8 cellular contexts compared by ENCODE assay signal in the genomic region with DNA sequence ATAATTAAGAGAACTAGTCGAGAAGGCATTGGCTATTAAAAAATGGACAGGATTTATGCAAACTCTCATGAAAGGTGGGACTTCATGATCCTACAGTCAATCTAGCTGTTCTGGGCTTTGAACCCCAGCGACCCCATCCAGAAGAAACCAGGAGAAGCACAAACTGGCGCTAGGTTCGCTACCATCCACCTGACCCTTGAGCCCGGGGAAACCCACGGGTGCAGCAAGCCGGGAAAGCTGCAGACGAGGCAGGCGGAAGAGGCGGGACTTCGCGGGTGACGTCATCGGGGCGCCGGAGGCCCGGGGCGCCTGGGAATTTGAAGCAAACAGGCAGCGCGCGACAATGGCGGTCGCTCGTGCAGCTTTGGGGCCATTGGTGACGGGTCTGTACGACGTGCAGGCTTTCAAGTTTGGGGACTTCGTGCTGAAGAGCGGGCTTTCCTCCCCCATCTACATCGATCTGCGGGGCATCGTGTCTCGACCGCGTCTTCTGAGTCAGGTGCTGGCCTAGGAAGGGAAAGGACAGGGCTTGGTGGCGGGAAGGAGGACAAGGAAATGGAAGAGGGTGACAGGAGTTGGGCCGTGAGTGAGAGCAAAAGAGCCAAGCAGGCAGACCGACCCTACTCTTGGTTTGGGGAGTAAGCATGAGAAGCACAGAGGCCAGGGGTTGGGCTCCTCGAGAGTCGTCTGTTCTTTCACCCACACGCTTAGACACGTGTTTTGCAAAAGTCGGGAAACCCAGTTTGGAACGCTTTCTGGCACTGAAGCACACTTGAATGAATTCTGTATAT. TPM values are rescaled to one million over a fixed set of nuclear protein-coding genes. Genes with fewer than 3 reads are reported as not detected.
DNase-seq lines count a peak whose midpoint lies in the region; ATAC-seq lines count a peak whose summit lies in the region.

Gene UMPS (plus strand): TSS at position 324 of the 791 bp plus-strand sequence. CDS start 20 bp downstream, at position 344.

- H3K27me3 ChIP-seq in esophagus (ENCODE audit: control insufficient read depth in 1 of 2, insufficient read depth in 2 of 2, low read length in 2 of 2) (no peaks in the 10 kb centered on the region), mucosa of stomach (ENCODE audit: control insufficient read depth, insufficient read depth, low read length) (peaks cover 4% of the 10 kb centered on the region)

- peak within 1 kb of the TSS; percentile 96 for H3K9ac ChIP-seq in mucosa of stomach (ENCODE audit: low read length)

- DNase-seq in DMS 273 treated with DMSO at 0.1 percent for 48 hours (lab: John Stamatoyannopoulos, UW) = peak; percentile 84
- peak; percentile 92 for DNase-seq in OCI-M1 (lab: John Stamatoyannopoulos, UW)
- DNase-seq in activated T-cell treated with anti-CD3 and anti-CD28 coated beads for 48 hours (ENCODE audit: low read depth) = peak; percentile 93
- DNase-seq in stimulated activated CD8-positive, alpha-beta memory T cell treated with anti-CD3 and anti-CD28 coated beads, Interleukin-7, amount 100 ng/mL, for 1 hour (ENCODE audit: low read depth in 2 of 2) = peak; percentile 81 to 88

- peaks cover 0 to 2% of the 10 kb centered on the region in 2 donors for H3K36me3 ChIP-seq in esophagus (ENCODE audit: control insufficient read depth in 2 of 2, insufficient read depth in 2 of 2, low read length in 1 of 2)
- no peaks in the 10 kb centered on the region for H3K36me3 ChIP-seq in mucosa of stomach (ENCODE audit: control insufficient read depth, insufficient read depth, low read length)

- peak within 1 kb of the TSS; percentile 92 to 100 (median 100) for H3K4me3 Mint-ChIP-seq in IgD-negative memory B cell

- H3K4me1 ChIP-seq in esophagus (ENCODE audit: control insufficient read depth in 2 of 2, insufficient read depth in 2 of 2, low read length in 1 of 2) (peaks cover 2 to 4% of the 10 kb centered on the region in 2 donors), mucosa of stomach (ENCODE audit: control insufficient read depth, insufficient read depth, low read length) (no peaks in the 10 kb centered on the region)

- peaks cover 5% of the 10 kb centered on the region for H3K27me3 Mint-ChIP-seq in IgD-negative memory B cell

- peak within 1 kb of the TSS; percentile 50 to 98 (median 95) for H3K27ac Mint-ChIP-seq in IgD-negative memory B cell

- no peaks in the 10 kb centered on the region for H3K36me3 Mint-ChIP-seq in IgD-negative memory B cell

- peak within 1 kb of the TSS; percentile 60 to 77 for H3K27ac ChIP-seq in esophagus (ENCODE audit: low read depth in 2 of 2, low read length in 1 of 2)

- peak within 1 kb of the TSS; percentile 83 to 98 for H3K4me3 ChIP-seq in esophagus (ENCODE audit: low read depth in 1 of 2, low read length in 2 of 2)
- peak within 1 kb of the TSS; percentile 86 for H3K4me3 ChIP-seq in mucosa of stomach (ENCODE audit: low read length)

- WGBS in esophagus, 2 donors = 1% methylated on average over 44 of the region's 44 CpGs

- H3K9me3 ChIP-seq in esophagus (ENCODE audit: control insufficient read depth in 2 of 2, insufficient read depth in 1 of 2, low read depth in 1 of 2, low read length in 1 of 2) = no peaks in the 10 kb centered on the region
- H3K9me3 ChIP-seq in mucosa of stomach (ENCODE audit: control insufficient read depth, low read length) = no peaks in the 10 kb centered on the region

- peak; percentile 95 for ATAC-seq in GM21528 (IDR thresholded peaks at IDR 0.05; ENCODE audit: low FRiP score, unreplicated experiment)

- peaks cover 10 to 23% (median 19%) of the 10 kb centered on the region in 3 donors for H3K4me1 Mint-ChIP-seq in IgD-negative memory B cell

- no peaks in the 10 kb centered on the region for H3K9me3 Mint-ChIP-seq in IgD-negative memory B cell

RNA-seq across cellular contexts. Expression of gene UMPS, which starts in this region (rescaled TPM):
- polyA plus RNA-seq in IgD-negative memory B cell (20.2 TPM), esophagus (10 to 100 TPM in 1 of 2 donors, 1 to 10 TPM in 1; 9.9 to 26.1 TPM)

Comparison
In these comparisons a context has a peak if more than half of its experiments do, and no peak if none do; other contexts are left out.
1. Peak in every context shown above with its lines: DNase-seq, ATAC-seq, H3K4me3 ChIP-seq and H3K27ac ChIP-seq.